18 cellular contexts compared by ENCODE assay signal in the genomic region with DNA sequence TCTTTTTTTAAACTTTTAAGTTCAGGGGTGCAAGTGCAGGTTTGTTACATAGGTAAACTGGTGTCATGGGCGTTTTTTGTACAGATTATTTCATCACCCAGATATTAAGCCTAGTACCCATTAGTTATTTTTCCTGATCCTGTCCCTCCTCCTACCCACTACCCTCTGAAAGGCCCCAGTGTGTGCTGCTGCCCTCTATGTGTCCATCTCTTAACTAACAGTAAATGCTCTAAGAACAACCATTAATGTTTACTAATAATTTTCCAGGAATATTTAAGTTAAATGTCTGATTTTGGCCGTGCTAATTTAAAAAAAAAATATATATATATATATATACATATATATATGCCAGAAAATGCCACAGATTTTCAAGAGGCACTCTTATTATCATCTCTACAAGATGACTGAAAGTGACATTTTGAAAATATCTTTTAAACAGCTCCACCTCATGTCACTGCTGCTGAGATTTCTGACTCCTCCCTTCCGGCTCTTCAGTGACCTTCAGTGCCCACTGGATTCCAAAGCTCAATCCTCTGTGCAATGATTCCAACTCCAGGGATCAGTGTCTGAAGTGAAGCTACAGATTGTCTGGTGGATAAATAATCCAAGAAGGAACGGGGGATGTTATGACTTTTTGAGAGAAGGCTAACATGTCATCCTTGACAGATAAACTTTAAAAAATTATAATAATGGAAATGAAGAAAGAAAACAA.
"Had no signal": no experiment of that assay in that cellular context is flagged by ENCODE, and none has a peak within 500 bp of the region (broad histone marks: within the 10 kb centered on the region; RNA-seq: fewer than 3 reads in every experiment).

No MANE protein-coding gene starts in this region.

- H3K9me3 ChIP-seq: gastroesophageal sphincter, ovary, tibial nerve had no signal

- H3K27ac ChIP-seq: cardiac muscle cell, coronary artery, gastroesophageal sphincter, ovary, skin epidermis, tibial nerve had no signal

- H3K4me3 ChIP-seq: cardiac muscle cell, coronary artery, gastroesophageal sphincter, ovary, skin epidermis, tibial nerve had no signal

- DNase-seq: activated CD4-positive, alpha-beta T cell treated with anti-CD3 and anti-CD28 coated beads for 48 hours; activated CD8-positive, alpha-beta memory T cell treated with anti-CD3 and anti-CD28 coated beads, Interleukin-2, amount 50 U/mL, for 48 hours; activated CD8-positive, alpha-beta T cell treated with anti-CD3 and anti-CD28 coated beads, Interleukin-2, amount 10 ng/mL, durations not matched to agents 7 days and 5 days; activated naive CD4-positive, alpha-beta T cell treated with Interleukin-2 at 50 U/mL for 16 hours; activated naive CD8-positive, alpha-beta T cell treated with anti-CD3 and anti-CD28 coated beads, Interleukin-2, amount 50 U/mL, for 24 hours; effector CD8-positive, alpha-beta T cell; hypothalamus; mesenchymal stem cell; nephron progenitor cell; ovary; T-cell; T1000 had no signal

- H3K27me3 ChIP-seq: gastroesophageal sphincter, ovary, tibial nerve had no signal

- ATAC-seq: activated CD8-positive, alpha-beta T cell treated with anti-CD3 and anti-CD28 coated beads, Interleukin-2, amount 10 ng/mL, durations not matched to agents 7 days and 5 days; activated naive CD8-positive, alpha-beta T cell treated with anti-CD3 and anti-CD28 coated beads, Interleukin-2, amount 50 U/mL, for 24 hours; gastroesophageal sphincter; stimulated activated memory B cell treated with anti-CD40 and anti-IgM and Interleukin-4, amounts not matched to agents 10 μg/mL and 1 μg/mL and 100 μg/mL, for 72 hours; T-cell had no signal

- H3K36me3 ChIP-seq: cardiac muscle cell, gastroesophageal sphincter, ovary, tibial nerve had no signal
